In genomic region chr4:8300832-8301231, GRCh38 we compare ENCODE assay signal across 9 cellular contexts. TPM values are rescaled to one million over a fixed set of nuclear protein-coding genes. Genes with fewer than 3 reads are reported as not detected.
"Had no signal": no experiment of that assay in that cellular context is flagged by ENCODE, and none has a peak within 500 bp of the region (broad histone marks: within the 10 kb centered on the region; RNA-seq: fewer than 3 reads in every experiment).

No MANE protein-coding gene starts in this region.

- H3K4me3 ChIP-seq: GM23248, HAP-1 had no signal

- DNase-seq: GM23248, GOT3, H7, KG1 had no signal

- ATAC-seq: HCT116, HepG2 had no signal

- H3K4me1 ChIP-seq: HAP-1 had no signal

- H3K27ac ChIP-seq: GM23248, HL-60 had no signal

- FAIRE-seq: HepG2 had no signal

- H3K9me3 ChIP-seq: HAP-1 had no signal

- H3K36me3 ChIP-seq: HAP-1 had no signal

RNA-seq across cellular contexts. Expression of gene HTRA3, which starts 31.3 kb away (rescaled TPM):
- total RNA-seq: HepG2 had no signal
- polyA plus RNA-seq: IgD-negative memory B cell had no signal
